15 cellular contexts compared by ENCODE assay signal in the genomic region with DNA sequence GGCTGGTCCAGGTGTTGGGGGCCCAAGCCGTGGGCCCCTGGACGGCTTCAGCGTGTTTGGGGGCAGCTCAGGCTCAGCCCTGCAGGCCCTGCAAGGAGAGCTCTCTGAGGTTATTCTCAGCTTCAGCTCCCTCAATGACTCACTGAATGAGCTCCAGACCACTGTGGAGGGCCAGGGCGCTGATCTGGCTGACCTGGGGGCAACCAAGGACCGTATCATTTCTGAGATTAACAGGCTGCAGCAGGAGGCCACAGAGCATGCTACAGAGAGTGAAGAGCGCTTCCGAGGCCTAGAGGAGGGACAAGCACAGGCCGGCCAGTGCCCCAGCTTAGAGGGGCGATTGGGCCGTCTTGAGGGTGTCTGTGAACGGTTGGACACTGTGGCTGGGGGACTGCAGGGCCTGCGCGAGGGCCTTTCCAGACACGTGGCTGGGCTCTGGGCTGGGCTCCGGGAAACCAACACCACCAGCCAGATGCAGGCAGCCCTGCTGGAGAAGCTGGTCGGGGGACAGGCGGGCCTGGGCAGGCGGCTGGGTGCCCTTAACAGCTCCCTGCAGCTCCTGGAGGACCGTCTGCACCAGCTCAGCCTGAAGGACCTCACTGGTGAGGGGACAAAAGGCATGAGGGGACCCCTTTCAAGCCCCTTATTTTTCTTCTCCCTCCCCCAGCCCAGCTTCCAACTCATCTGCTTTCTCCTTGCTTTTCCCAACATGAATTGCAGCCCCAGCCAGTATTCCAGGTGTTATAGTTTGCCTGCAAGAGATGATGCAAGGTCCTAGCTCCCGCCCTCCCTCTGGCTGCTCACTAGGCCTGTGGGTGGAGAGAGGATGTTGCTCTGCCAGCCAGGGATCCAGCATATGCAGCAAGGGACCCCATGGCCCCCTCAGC. TPM values are rescaled to one million over a fixed set of nuclear protein-coding genes. Genes with fewer than 3 reads are reported as not detected.
DNase-seq lines count a peak whose midpoint lies in the region; ATAC-seq, FAIRE-seq and TF ChIP-seq lines count a peak whose summit lies in the region.
"Had no signal": no experiment of that assay in that cellular context is flagged by ENCODE, and none has a peak within 500 bp of the region (broad histone marks: within the 10 kb centered on the region; RNA-seq: fewer than 3 reads in every experiment).

No MANE protein-coding gene starts in this region.

- TF ChIP-seq POLR2A in spleen (IDR thresholded peaks at IDR 0.05) (no peak), testis (IDR thresholded peaks at IDR 0.05) (no peak)

- no peaks in the 10 kb centered on the region for H3K9me3 Mint-ChIP-seq in activated naive CD4-positive, alpha-beta T cell treated with anti-CD3 and anti-CD28 coated beads, Interleukin-2, amount 10 ng/mL, durations not matched to agents 7 days and 5 days
- H3K9me3 Mint-ChIP-seq in activated naive CD4-positive, alpha-beta T cell treated with anti-CD3 and anti-CD28 coated beads, Interleukin-2, amount 50 U/mL, for 72 hours, result no peaks in the 10 kb centered on the region

- no peak overlapping the region for H3K4me3 Mint-ChIP-seq in activated naive CD4-positive, alpha-beta T cell treated with anti-CD3 and anti-CD28 coated beads, Interleukin-2, amount 10 ng/mL, durations not matched to agents 7 days and 5 days

- no peak overlapping the region for H3K4me3 ChIP-seq in bronchial epithelial cell (ENCODE audit: low read depth, low read length)
- no peak overlapping the region for H3K4me3 ChIP-seq in spleen
- H3K4me3 ChIP-seq in testis, result no peak overlapping the region
- H3K4me3 ChIP-seq: GM12878, lower lobe of right lung, MG63 had no signal

- peaks cover 56% of the 10 kb centered on the region for H3K4me1 Mint-ChIP-seq in activated naive CD4-positive, alpha-beta T cell treated with anti-CD3 and anti-CD28 coated beads, Interleukin-2, amount 10 ng/mL, durations not matched to agents 7 days and 5 days

- H3K27me3 Mint-ChIP-seq in activated naive CD4-positive, alpha-beta T cell treated with anti-CD3 and anti-CD28 coated beads, Interleukin-2, amount 10 ng/mL, durations not matched to agents 7 days and 5 days, result no peaks in the 10 kb centered on the region

- H3K27ac Mint-ChIP-seq in activated naive CD4-positive, alpha-beta T cell treated with anti-CD3 and anti-CD28 coated beads, Interleukin-2, amount 10 ng/mL, durations not matched to agents 7 days and 5 days, result peak overlapping the region; percentile 11
- no peak overlapping the region for H3K27ac Mint-ChIP-seq in activated naive CD4-positive, alpha-beta T cell treated with anti-CD3 and anti-CD28 coated beads, Interleukin-2, amount 50 U/mL, for 72 hours

- TF ChIP-seq CTCF in bronchial epithelial cell (IDR thresholded peaks at IDR 0.05; ENCODE audit: insufficient read depth, low read length, severe bottlenecking), result no peak
- no peak for TF ChIP-seq CTCF in spleen (IDR thresholded peaks at IDR 0.05 in 8 of 11, conservative IDR thresholded peaks at IDR 0.05 in 3 of 11)
- TF ChIP-seq CTCF in testis (IDR thresholded peaks at IDR 0.05), result no peak

- peak overlapping the region in 1 of 8 donors; percentile 97 for H3K27ac ChIP-seq in spleen
- H3K27ac ChIP-seq in testis, result no peak overlapping the region
- H3K27ac ChIP-seq: HL-60, lower lobe of right lung had no signal

- peaks cover 3% of the 10 kb centered on the region for H3K36me3 Mint-ChIP-seq in activated naive CD4-positive, alpha-beta T cell treated with anti-CD3 and anti-CD28 coated beads, Interleukin-2, amount 10 ng/mL, durations not matched to agents 7 days and 5 days
- H3K36me3 Mint-ChIP-seq in activated naive CD4-positive, alpha-beta T cell treated with anti-CD3 and anti-CD28 coated beads, Interleukin-2, amount 50 U/mL, for 72 hours, result no peaks in the 10 kb centered on the region

- no peak for FAIRE-seq in bronchial epithelial cell (lab: Jason Lieb, UNC)
- FAIRE-seq: GM12878 had no signal

- DNase-seq in activated naive CD4-positive, alpha-beta T cell treated with anti-CD3 and anti-CD28 coated beads, Interleukin-2, amount 10 ng/mL, durations not matched to agents 7 days and 5 days, result no peak
- no peak for DNase-seq in activated naive CD4-positive, alpha-beta T cell treated with anti-CD3 and anti-CD28 coated beads, Interleukin-2, amount 50 U/mL, for 72 hours (ENCODE audit: low spot score in 2 of 2)
- DNase-seq in bronchial epithelial cell (ENCODE audit: low read depth) (peak; percentile 30), spleen (peak; percentile 79), AG20443 (ENCODE audit: low spot score) (no peak), testis (no peak)
- DNase-seq: activated CD4-positive, alpha-beta T cell treated with anti-CD3 and anti-CD28 coated beads, Interleukin-2, amount 50 U/mL, for 48 hours; cerebellar nuclear complex; DND-41; erythroblast; lower lobe of right lung; MG63; NCI-H446 treated with DMSO at 0.1 percent for 48 hours had no signal

- H3K27me3 ChIP-seq in bronchial epithelial cell (ENCODE audit: control insufficient read depth, insufficient read depth, low read length) (no peaks in the 10 kb centered on the region), spleen (replicated peaks in 1 of 7) (no peaks in the 10 kb centered on the region), testis (no peaks in the 10 kb centered on the region)
- H3K27me3 ChIP-seq: MG63 had no signal

- H3K9me3 ChIP-seq in spleen, result no peaks in the 10 kb centered on the region
- no peaks in the 10 kb centered on the region for H3K9me3 ChIP-seq in testis
- H3K9me3 ChIP-seq: lower lobe of right lung, MG63 had no signal

- H3K36me3 ChIP-seq in bronchial epithelial cell (ENCODE audit: control insufficient read depth, insufficient read depth, low read length) (no peaks in the 10 kb centered on the region), spleen (peaks cover 0 to 23% (median 0%) of the 10 kb centered on the region in 6 donors), testis (ENCODE audit: low read depth, missing control alignments) (no peaks in the 10 kb centered on the region)
- H3K36me3 ChIP-seq: lower lobe of right lung had no signal

- peaks cover 23 to 89% (median 56%) of the 10 kb centered on the region in 6 donors for H3K4me1 ChIP-seq in spleen
- H3K4me1 ChIP-seq in testis, result peaks cover 6% of the 10 kb centered on the region

- ATAC-seq in activated naive CD4-positive, alpha-beta T cell treated with anti-CD3 and anti-CD28 coated beads, Interleukin-2, amount 50 U/mL, for 72 hours, result no peak
- ATAC-seq: GM12878, lower lobe of right lung had no signal

- CTCF ChIA-PET in activated naive CD4-positive, alpha-beta T cell treated with anti-CD3 and anti-CD28 coated beads, Interleukin-2, amount 10 ng/mL, durations not matched to agents 7 days and 5 days (lab: Charles Lee), result interaction anchor here (1.2 to 3.2 kb wide), 3 partner anchors 9 to 122 kb away, joined by 4 to 21 read pairs (median 8); partner anchors contain the start of gene AGBL5

- intact Hi-C loops in spleen (cut with DNase I; ENCODE audit: low total_unique reads), result no loop called here
- intact Hi-C loops in testis (cut with DNase I; ENCODE audit: low total_unique reads), result loop anchor here (10.0 kb wide), 1 partner anchor 131 kb away; the partner anchor contains the start of genes ATRAID, CAD and SLC5A6

- WGBS in spleen, 5 donors, result 87 to 96% (median 88%) methylated on average over 14 to 20 of the region's 20 CpGs
- 78 to 82% methylated on average over 14 to 20 of the region's 20 CpGs for WGBS in testis, 2 donors

RNA-seq across cellular contexts. Expression of gene KHK, which starts 2.9 kb away (rescaled TPM):
- total RNA-seq in activated naive CD4-positive, alpha-beta T cell treated with anti-CD3 and anti-CD28 coated beads, Interleukin-2, amount 50 U/mL, for 72 hours, result 10 to 100 TPM; 10.6 to 16.3 TPM
- 0.53 and 0.77 TPM in 2 replicates for total RNA-seq in bronchial epithelial cell
- total RNA-seq in spleen, result 1 to 10 TPM; 3.3 to 8.3 (median 3.6) TPM
- 1 to 10 TPM; 3.3 to 6.4 (median 4.4) TPM for polyA plus RNA-seq in spleen
- 10 to 100 TPM in 1 of 2 donors, 1 to 10 TPM in 1; 5.3 to 13.4 TPM for total RNA-seq in testis
- 11.5 TPM for polyA plus RNA-seq in testis (ENCODE audit: insufficient read depth, low read depth, low replicate concordance)

RNA-seq across cellular contexts. Expression of gene EMILIN1, which starts 5.2 kb away (rescaled TPM):
- under 1 TPM; 0.52 to 0.78 TPM for total RNA-seq in activated naive CD4-positive, alpha-beta T cell treated with anti-CD3 and anti-CD28 coated beads, Interleukin-2, amount 50 U/mL, for 72 hours
- total RNA-seq in bronchial epithelial cell (under 0.01 and 1.6 TPM in 2 replicates), spleen (100 to 1,000 TPM in 6 of 7 donors, 10 to 100 TPM in 1; 62.5 to 152 (median 112) TPM), testis (10 to 100 TPM; 29.2 to 50.7 TPM)
- polyA plus RNA-seq in spleen (10 to 100 TPM; 18.3 to 71.4 (median 40.7) TPM), testis (ENCODE audit: insufficient read depth, low read depth, low replicate concordance) (35.9 TPM)

RNA-seq across cellular contexts. Expression of gene OST4, which starts 12.2 kb away (rescaled TPM):
- 100 to 1,000 TPM; 263 to 344 TPM for total RNA-seq in activated naive CD4-positive, alpha-beta T cell treated with anti-CD3 and anti-CD28 coated beads, Interleukin-2, amount 50 U/mL, for 72 hours
- 226 and 277 TPM in 2 replicates for total RNA-seq in bronchial epithelial cell
- total RNA-seq in spleen, result 100 to 1,000 TPM; 197 to 292 (median 235) TPM
- 100 to 1,000 TPM; 418 to 556 (median 523) TPM for polyA plus RNA-seq in spleen
- 100 to 1,000 TPM; 220 to 262 TPM for total RNA-seq in testis
- polyA plus RNA-seq in testis (ENCODE audit: insufficient read depth, low read depth, low replicate concordance), result 297 TPM

RNA-seq across cellular contexts. Expression of gene AGBL5, which starts 32.2 kb away (rescaled TPM):
- total RNA-seq in activated naive CD4-positive, alpha-beta T cell treated with anti-CD3 and anti-CD28 coated beads, Interleukin-2, amount 50 U/mL, for 72 hours, result 10 to 100 TPM; 14.1 to 21.6 TPM
- total RNA-seq in bronchial epithelial cell (9.2 and 16.5 TPM in 2 replicates), spleen (10 to 100 TPM; 11.6 to 18.6 (median 14.9) TPM), testis (100 to 1,000 TPM; 227 to 294 TPM)
- polyA plus RNA-seq in spleen (10 to 100 TPM in 1 of 3 donors, 1 to 10 TPM in 2; 7.1 to 10.5 (median 8.0) TPM), testis (ENCODE audit: insufficient read depth, low read depth, low replicate concordance) (784 TPM)

RNA-seq across cellular contexts. Expression of gene CGREF1, which starts 35.3 kb away (rescaled TPM):
- total RNA-seq in activated naive CD4-positive, alpha-beta T cell treated with anti-CD3 and anti-CD28 coated beads, Interleukin-2, amount 50 U/mL, for 72 hours, result 10 to 100 TPM in 1 of 2 donors, under 1 TPM in 1; 0.50 to 15.8 TPM
- 0.26 and 0.53 TPM in 2 replicates for total RNA-seq in bronchial epithelial cell
- under 1 TPM in 4 of 7 donors, not detected in 3; 0.27 to 0.82 (median 0.47) TPM for total RNA-seq in spleen
- polyA plus RNA-seq in spleen, result under 1 TPM; 0.17 to 0.61 (median 0.42) TPM
- total RNA-seq in testis, result 10 to 100 TPM in 1 of 2 donors, 1 to 10 TPM in 1; 6.6 to 11.1 TPM
- polyA plus RNA-seq in testis (ENCODE audit: insufficient read depth, low read depth, low replicate concordance), result 7.4 TPM
- total RNA-seq: GM12878 had no signal

Comparison
In these comparisons a context has a peak if more than half of its experiments do, and no peak if none do; other contexts are left out.
1. DNase-seq: peak in bronchial epithelial cell (single experiment) and spleen (single experiment); none in activated naive CD4-positive, alpha-beta T cell treated with anti-CD3 and anti-CD28 coated beads, Interleukin-2, amount 10 ng/mL, durations not matched to agents 7 days and 5 days (single experiment), activated naive CD4-positive, alpha-beta T cell treated with anti-CD3 and anti-CD28 coated beads, Interleukin-2, amount 50 U/mL, for 72 hours (0 of 2), AG20443 (single experiment) and testis (single experiment).
2. RNA of gene EMILIN1, which starts 5.2 kb away (total RNA-seq): 62.5 to 152 TPM in spleen and 29.2 to 50.7 TPM in testis; under 0.01 to 1.6 TPM in bronchial epithelial cell and 0.52 to 0.78 TPM in activated naive CD4-positive, alpha-beta T cell treated with anti-CD3 and anti-CD28 coated beads, Interleukin-2, amount 50 U/mL, for 72 hours; every median in the first group is over 10 times any median in the second.